ENCODE assay signal across 8 cellular contexts in genomic region chr3:133662256-133662773, GRCh38. TPM values are rescaled to one million over a fixed set of nuclear protein-coding genes. Genes with fewer than 3 reads are reported as not detected.
DNase-seq lines count a peak whose midpoint lies in the region; ATAC-seq and TF ChIP-seq lines count a peak whose summit lies in the region.

No MANE protein-coding gene starts in this region.

- no peak for TF ChIP-seq POLR2A in body of pancreas (IDR thresholded peaks at IDR 0.05)

- no peaks in the 10 kb centered on the region for H3K4me1 ChIP-seq in NT2/D1 (ENCODE audit: insufficient read depth, insufficient read length)
- H3K4me1 ChIP-seq in body of pancreas = peaks cover 34% of the 10 kb centered on the region

- peak overlapping the region; percentile 99 for H3K9ac ChIP-seq in NT2/D1 (ENCODE audit: insufficient read length, low read depth)

- H3K9me3 ChIP-seq in NT2/D1 (ENCODE audit: insufficient read depth, low read length) = no peaks in the 10 kb centered on the region
- H3K9me3 ChIP-seq in body of pancreas = no peaks in the 10 kb centered on the region

- DNase-seq in COLO829 (ENCODE audit: low spot score) (peak; percentile 80), GM19238 (ENCODE audit: insufficient read length, low spot score) (peak; percentile 9), NT2/D1 (ENCODE audit: low read depth, low spot score) (no peak), body of pancreas (peak in 1 of 4 donors; percentile 22), islet precursor cell (peak; percentile 61), SKM-1 (lab: John Stamatoyannopoulos, UW; ENCODE audit: unreplicated experiment) (no peak)
- peak; percentile 38 for DNase-seq in stimulated activated CD4-positive, alpha-beta T cell treated with anti-CD3 and anti-CD28 coated beads, Interleukin-1b, Interleukin-23, amount 100 ng/mL, for 48 hours

- 16% methylated on average over 10 of the region's 10 CpGs for WGBS in body of pancreas, 2 donors

- H3K4me3 ChIP-seq in NT2/D1 (ENCODE audit: insufficient read length, low read depth) (peak overlapping the region; percentile 96), body of pancreas (peak overlapping the region; percentile 79 to 93)

- H3K27me3 ChIP-seq in NT2/D1 (ENCODE audit: insufficient read depth, insufficient read length) (no peaks in the 10 kb centered on the region), body of pancreas (no peaks in the 10 kb centered on the region)

- H3K36me3 ChIP-seq in NT2/D1 (ENCODE audit: insufficient read depth, insufficient read length, low read length) (peaks cover 34% of the 10 kb centered on the region), body of pancreas (replicated peaks in 1 of 2; ENCODE audit: insufficient read depth in 1 of 2, low read depth in 2 of 2) (peaks cover 0 to 7% of the 10 kb centered on the region in 2 donors)

- TF ChIP-seq CTCF in body of pancreas (IDR thresholded peaks at IDR 0.05) = peak in 3 of 7 experiments; percentile 29 to 45 (median 36)

- H3K27ac ChIP-seq in body of pancreas = peak overlapping the region; percentile 53 to 80 (median 72)

- peak; percentile 58 for ATAC-seq in HG03432 (IDR thresholded peaks at IDR 0.05; ENCODE audit: unreplicated experiment)
- peak; percentile 64 for ATAC-seq in body of pancreas

- intact Hi-C loops in body of pancreas (cut with DNase I) = loop anchor here (10.0 kb wide), 1 partner anchor 142 kb away; the partner anchor contains the start of gene SRPRB

RNA-seq across cellular contexts. Expression of gene TOPBP1, which starts 0.6 kb away (rescaled TPM):
- 10 to 100 TPM; 22.6 to 34.3 TPM for total RNA-seq in body of pancreas

Comparison
In these comparisons a context has a peak if more than half of its experiments do, and no peak if none do; other contexts are left out.
1. DNase-seq: peak in COLO829 (single experiment), GM19238 (single experiment), islet precursor cell (single experiment) and stimulated activated CD4-positive, alpha-beta T cell treated with anti-CD3 and anti-CD28 coated beads, Interleukin-1b, Interleukin-23, amount 100 ng/mL, for 48 hours (single experiment); none in NT2/D1 (single experiment) and SKM-1 (single experiment).